In the genomic region with DNA sequence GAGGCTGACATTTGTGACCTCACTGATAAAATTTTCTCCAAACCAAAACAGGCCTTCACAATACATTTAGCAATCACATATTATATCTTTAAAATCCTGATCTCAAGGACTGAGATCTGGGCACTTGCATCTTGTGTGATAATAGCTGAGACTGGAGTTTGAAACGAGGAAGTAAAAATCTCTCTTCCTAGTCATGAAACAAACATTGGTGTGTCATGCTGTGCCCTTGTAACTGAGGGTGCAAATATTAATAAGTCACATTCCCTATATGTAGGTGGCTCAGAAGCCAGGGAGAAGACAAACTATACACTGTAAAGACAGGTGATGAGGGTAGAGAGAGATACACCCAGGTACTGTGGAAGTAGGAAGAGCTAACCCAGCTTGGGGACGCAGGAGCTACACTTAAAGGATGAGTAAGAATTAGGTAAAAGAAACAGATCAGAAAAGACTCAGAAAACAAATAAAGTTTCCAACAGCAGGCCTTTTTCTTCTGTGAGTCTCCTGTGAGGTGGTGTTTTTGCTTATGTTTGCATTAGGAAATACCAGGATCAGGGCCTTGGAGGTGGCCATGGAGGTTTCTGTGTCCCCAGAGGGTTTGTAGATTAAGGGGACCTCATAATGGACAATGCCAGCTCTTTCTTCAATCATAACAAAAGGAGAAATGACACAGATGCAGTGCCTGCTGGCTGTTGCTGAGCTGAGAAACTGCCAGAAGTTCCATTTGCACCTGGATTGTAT, we compare ENCODE assay signal across 1 cellular context.
TF ChIP-seq lines count a peak whose summit lies in the region.

No MANE protein-coding gene starts in this region.

TF ChIP-seq in GM12878, 131 proteins besides CTCF, POLR2A, EP300 and RAD21 (continued from another document):
- TF ChIP-seq, protein P1, sequence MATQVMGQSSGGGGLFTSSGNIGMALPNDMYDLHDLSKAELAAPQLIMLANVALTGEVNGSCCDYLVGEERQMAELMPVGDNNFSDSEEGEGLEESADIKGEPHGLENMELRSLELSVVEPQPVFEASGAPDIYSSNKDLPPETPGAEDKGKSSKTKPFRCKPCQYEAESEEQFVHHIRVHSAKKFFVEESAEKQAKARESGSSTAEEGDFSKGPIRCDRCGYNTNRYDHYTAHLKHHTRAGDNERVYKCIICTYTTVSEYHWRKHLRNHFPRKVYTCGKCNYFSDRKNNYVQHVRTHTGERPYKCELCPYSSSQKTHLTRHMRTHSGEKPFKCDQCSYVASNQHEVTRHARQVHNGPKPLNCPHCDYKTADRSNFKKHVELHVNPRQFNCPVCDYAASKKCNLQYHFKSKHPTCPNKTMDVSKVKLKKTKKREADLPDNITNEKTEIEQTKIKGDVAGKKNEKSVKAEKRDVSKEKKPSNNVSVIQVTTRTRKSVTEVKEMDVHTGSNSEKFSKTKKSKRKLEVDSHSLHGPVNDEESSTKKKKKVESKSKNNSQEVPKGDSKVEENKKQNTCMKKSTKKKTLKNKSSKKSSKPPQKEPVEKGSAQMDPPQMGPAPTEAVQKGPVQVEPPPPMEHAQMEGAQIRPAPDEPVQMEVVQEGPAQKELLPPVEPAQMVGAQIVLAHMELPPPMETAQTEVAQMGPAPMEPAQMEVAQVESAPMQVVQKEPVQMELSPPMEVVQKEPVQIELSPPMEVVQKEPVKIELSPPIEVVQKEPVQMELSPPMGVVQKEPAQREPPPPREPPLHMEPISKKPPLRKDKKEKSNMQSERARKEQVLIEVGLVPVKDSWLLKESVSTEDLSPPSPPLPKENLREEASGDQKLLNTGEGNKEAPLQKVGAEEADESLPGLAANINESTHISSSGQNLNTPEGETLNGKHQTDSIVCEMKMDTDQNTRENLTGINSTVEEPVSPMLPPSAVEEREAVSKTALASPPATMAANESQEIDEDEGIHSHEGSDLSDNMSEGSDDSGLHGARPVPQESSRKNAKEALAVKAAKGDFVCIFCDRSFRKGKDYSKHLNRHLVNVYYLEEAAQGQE (IDR thresholded peaks at IDR 0.05; ENCODE audit: low read depth, low read length), result no peak
- TF ChIP-seq ESRRA (IDR thresholded peaks at IDR 0.05; ENCODE audit: low read length), result no peak
- no peak for TF ChIP-seq CHD4 (IDR thresholded peaks at IDR 0.05)
- TF ChIP-seq GABPA (IDR thresholded peaks at IDR 0.05; ENCODE audit: low read depth), result no peak
- TF ChIP-seq RCOR1 (conservative IDR thresholded peaks at IDR 0.05; ENCODE audit: low read depth, low read length), result no peak
- no peak for TF ChIP-seq EZH2 (IDR thresholded peaks at IDR 0.05; ENCODE audit: borderline replicate concordance, control insufficient read depth, low read depth, low read length)
- no peak for TF ChIP-seq HDAC6 (IDR thresholded peaks at IDR 0.05; ENCODE audit: unreplicated experiment)
- TF ChIP-seq, protein P2, sequence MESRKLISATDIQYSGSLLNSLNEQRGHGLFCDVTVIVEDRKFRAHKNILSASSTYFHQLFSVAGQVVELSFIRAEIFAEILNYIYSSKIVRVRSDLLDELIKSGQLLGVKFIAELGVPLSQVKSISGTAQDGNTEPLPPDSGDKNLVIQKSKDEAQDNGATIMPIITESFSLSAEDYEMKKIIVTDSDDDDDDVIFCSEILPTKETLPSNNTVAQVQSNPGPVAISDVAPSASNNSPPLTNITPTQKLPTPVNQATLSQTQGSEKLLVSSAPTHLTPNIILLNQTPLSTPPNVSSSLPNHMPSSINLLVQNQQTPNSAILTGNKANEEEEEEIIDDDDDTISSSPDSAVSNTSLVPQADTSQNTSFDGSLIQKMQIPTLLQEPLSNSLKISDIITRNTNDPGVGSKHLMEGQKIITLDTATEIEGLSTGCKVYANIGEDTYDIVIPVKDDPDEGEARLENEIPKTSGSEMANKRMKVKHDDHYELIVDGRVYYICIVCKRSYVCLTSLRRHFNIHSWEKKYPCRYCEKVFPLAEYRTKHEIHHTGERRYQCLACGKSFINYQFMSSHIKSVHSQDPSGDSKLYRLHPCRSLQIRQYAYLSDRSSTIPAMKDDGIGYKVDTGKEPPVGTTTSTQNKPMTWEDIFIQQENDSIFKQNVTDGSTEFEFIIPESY (IDR thresholded peaks at IDR 0.05), result no peak
- TF ChIP-seq TCF3 (IDR thresholded peaks at IDR 0.05; ENCODE audit: borderline replicate concordance, insufficient read depth, low read depth, low read length), result no peak
- TF ChIP-seq ZNF687 (IDR thresholded peaks at IDR 0.05), result no peak
- no peak for TF ChIP-seq RBBP5 (conservative IDR thresholded peaks at IDR 0.05)
- TF ChIP-seq CBX5 (IDR thresholded peaks at IDR 0.05; ENCODE audit: low read depth), result no peak
